Comparison of ENCODE assay signal across 1 cellular context in the genomic region with DNA sequence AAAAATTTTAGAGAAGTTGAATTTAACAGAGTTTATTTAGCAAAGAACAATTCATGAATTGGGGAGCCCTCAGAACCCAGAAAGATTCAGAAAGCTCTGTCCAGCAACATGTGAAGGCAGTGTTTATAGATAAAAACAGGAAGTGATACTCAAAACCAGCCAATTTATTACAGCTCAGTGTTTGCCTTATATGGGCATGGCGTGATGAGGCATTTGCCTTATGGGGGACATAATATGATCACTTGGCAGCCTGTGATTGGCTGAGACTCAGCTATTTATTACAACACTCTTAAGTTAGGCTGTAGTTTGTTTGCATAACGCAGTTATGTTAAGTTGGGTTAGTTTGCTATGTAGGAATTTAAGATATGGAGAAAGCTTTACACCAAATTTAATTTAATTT.
A peak's percentile ranks its signal among the peaks of the same experiment; 100 is the strongest.
TF ChIP-seq lines count a peak whose summit lies in the region.

No MANE protein-coding gene starts in this region.

TF ChIP-seq in H1, 55 proteins besides CTCF, POLR2A, EP300 and RAD21:
- TF ChIP-seq JUN (IDR thresholded peaks at IDR 0.05; ENCODE audit: low read depth, low read length) (no peak), SRF (IDR thresholded peaks at IDR 0.05; ENCODE audit: low read depth, low read length) (peak; percentile 93)
